ENCODE assay signal across 23 cellular contexts in the genomic region with DNA sequence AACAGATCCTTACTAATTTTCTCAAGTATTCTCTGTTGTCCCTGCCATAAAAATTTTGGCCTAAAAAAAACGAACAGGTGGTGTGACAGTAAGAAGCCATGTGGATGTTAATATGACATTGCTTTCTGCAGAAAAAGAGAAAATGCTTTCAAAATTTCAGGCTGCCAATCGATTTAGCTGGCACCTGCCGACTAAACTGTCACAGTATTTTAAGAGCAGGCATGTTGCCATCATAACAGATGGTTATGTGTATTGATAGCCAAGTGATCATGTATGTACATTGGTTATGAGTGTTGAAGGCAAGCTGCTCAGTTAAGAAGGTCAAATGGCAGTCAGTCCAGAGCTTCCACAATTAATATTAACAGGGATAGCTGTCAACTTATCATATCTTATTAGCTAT.
"Had no signal": no experiment of that assay in that cellular context is flagged by ENCODE, and none has a peak within 500 bp of the region (broad histone marks: within the 10 kb centered on the region; RNA-seq: fewer than 3 reads in every experiment).

No MANE protein-coding gene starts in this region.

- DNase-seq: activated CD4-positive, alpha-beta T cell treated with anti-CD3 and anti-CD28 coated beads, Interleukin-2, amount 10 ng/mL, durations not matched to agents 7 days and 5 days; activated CD4-positive, CD25-positive, alpha-beta regulatory T cell treated with anti-CD3 and anti-CD28 coated beads, Interleukin-2, amount 50 U/mL, for 72 hours; activated CD8-positive, alpha-beta memory T cell treated with anti-CD3 and anti-CD28 coated beads, Interleukin-2, amount 10 ng/mL, durations not matched to agents 7 days and 5 days; activated CD8-positive, alpha-beta T cell treated with anti-CD3 and anti-CD28 coated beads for 36 hours; activated effector memory CD4-positive, alpha-beta T cell treated with anti-CD3 and anti-CD28 coated beads, Interleukin-2, amount 50 U/mL, for 16 hours; activated T-cell treated with anti-CD3 and anti-CD28 coated beads for 4 hours; anterior cingulate cortex; body of pancreas; dermis blood vessel endothelial cell; effector CD8-positive, alpha-beta T cell; erythroblast; foreskin fibroblast; heart right ventricle; left colon; nephron progenitor cell; nucleus accumbens; right cardiac atrium; stimulated activated CD4-positive, alpha-beta T cell treated with anti-CD3 and anti-CD28 coated beads, Interleukin-1b, Interleukin-23, amount 100 ng/mL, for 48 hours; thyroid gland; upper lobe of right lung; WERI-Rb-1 had no signal

- ATAC-seq: activated CD8-positive, alpha-beta memory T cell treated with anti-CD3 and anti-CD28 coated beads, Interleukin-2, amount 10 ng/mL, durations not matched to agents 7 days and 5 days; activated CD8-positive, alpha-beta T cell treated with anti-CD3 and anti-CD28 coated beads for 36 hours; body of pancreas; heart right ventricle; left colon; right cardiac atrium; upper lobe of right lung had no signal

- FAIRE-seq: keratinocyte, TTC549 had no signal
